1 cellular context compared by ENCODE assay signal in the genomic region with DNA sequence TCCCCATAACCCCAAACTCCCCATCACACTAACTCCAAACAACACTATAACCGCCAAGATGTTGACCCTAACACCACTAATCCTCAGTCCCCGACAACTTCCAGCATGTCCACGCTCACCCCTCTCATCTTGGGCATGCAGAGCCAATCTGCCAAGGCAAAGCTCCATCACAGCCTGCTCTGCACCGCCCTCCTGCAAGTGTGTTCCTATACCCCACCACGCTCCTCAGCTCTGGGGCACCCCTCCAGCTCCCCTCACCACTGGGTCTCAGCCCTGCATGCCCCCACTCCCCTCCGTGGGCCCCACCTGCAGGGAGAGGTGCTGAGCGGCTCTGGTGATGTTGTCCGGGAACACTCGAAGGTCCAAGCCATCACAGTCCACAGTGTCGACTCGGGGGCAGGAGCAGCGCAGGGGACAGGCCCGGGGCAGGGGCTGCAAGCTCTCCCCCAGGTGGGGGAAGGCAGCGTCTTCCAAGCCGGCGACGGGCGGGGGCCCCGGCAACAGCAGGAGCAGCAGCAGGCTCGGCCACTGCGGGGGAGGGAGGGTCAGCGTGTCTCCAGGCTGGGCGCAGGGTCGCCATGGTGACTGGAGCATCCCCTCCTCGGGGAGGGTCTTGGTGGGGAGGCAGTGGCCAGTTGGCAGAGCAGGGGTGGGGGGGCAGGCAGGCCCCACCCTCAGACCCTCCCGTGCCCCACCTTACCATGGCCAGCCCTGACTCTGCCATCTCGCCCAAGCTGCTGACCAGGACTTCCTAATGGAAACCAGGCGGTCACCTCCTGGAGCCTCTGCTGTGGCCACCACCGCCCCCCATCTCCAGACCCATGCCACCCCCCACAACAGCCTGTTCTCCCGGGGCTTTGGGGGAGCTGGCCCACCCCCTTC.
TF ChIP-seq lines count a peak whose summit lies in the region.

No MANE protein-coding gene starts in this region.

TF ChIP-seq in H1, 55 proteins besides CTCF, POLR2A, EP300 and RAD21:
- TF ChIP-seq SIN3A (conservative IDR thresholded peaks at IDR 0.05 in 1 of 2, IDR thresholded peaks at IDR 0.05 in 1 of 2; ENCODE audit: low read depth in 1 of 2, low read length in 2 of 2) (0 out of 4 replicates have a peak, but pooled peaks of 1 of the 2 experiments have one; percentile 31), CREB1 (IDR thresholded peaks at IDR 0.05) (no peak)
TF ChIP-seq in H1: peak in this region for 1.
